8 cellular contexts compared by ENCODE assay signal in the genomic region with DNA sequence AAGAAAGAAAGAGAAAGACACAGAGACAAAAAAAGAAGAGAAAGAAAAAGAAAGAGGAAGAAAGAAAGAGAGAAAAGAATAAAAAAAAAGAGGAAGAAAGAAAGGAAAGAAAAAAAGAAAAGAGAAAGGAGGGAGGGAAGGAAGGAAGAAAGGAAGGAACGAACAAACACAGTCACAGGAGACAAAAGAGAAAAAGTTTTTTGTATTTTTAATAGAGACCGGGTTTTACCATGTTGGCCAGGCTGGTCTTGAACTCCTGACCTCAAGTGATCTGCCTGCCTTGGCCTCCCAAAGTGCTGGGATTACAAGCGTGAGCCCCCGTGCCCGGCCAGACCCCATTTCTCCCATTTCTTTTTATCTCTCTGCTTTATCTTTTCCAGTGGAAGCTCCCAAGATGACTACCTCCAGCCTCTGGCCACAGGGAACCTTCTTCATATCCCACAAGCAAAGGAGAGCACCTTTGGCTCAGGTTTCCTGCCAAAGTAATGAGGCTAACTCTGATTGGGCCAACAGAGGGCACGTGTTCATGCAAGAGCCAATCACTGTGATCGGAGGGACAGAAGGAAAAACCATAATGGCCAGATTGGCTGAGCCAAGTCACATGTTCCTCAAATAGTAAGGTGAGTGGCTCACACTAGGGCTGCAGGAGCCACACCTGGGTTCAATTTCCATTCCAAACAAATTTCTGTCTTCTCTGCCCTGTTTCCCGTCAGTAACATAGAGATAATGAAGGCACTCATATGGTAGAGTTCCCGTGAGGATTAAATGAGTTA. TPM values are rescaled to one million over a fixed set of nuclear protein-coding genes. Genes with fewer than 3 reads are reported as not detected.
DNase-seq lines count a peak whose midpoint lies in the region; ATAC-seq and TF ChIP-seq lines count a peak whose summit lies in the region.
"Not testable (repeated sequence)": the region's sequence is repeated elsewhere in the genome, so short reads cannot be mapped to it uniquely, and the experiment has no call there.

No MANE protein-coding gene starts in this region.

- peak overlapping the region; percentile 85 for H2AK5ac ChIP-seq in IMR-90 (ENCODE audit: low read depth, low read length)

- dilution Hi-C loops in IMR-90 (cut with HindIII; ENCODE audit: low sequenced_read_pairs, unreplicated experiment), result not testable (repeated sequence)

- peak overlapping the region; percentile 9 for H2AK9ac ChIP-seq in IMR-90 (replicated peaks; ENCODE audit: low read depth, low read length, poor library complexity)

- H3K27me3 ChIP-seq in IMR-90 (ENCODE audit: control insufficient read depth, insufficient read depth, low read length); esophagus muscularis mucosa; hepatocyte; psoas muscle (ENCODE audit: insufficient read depth in 3 of 3, low read length in 2 of 3); upper lobe of left lung: not testable (repeated sequence)

- not testable (repeated sequence) for BruUV-seq in IMR-90 (replicated peaks; lab: Mats Ljungman, UMichigan)

- H3K27ac ChIP-seq in IMR-90 (ENCODE audit: insufficient read depth, low read length), result not testable (repeated sequence)
- H3K27ac ChIP-seq in esophagus muscularis mucosa (replicated peaks in 1 of 4) (peak overlapping the region; percentile 51 to 79 (median 70)), hepatocyte (peak overlapping the region; percentile 12), psoas muscle (peak overlapping the region; percentile 7), upper lobe of left lung (peak overlapping the region in 3 of 4 donors; percentile 17 to 57 (median 49))

- H3K56ac ChIP-seq in IMR-90 (ENCODE audit: extremely low read depth, insufficient read depth, low read length), result not testable (repeated sequence)

- H2BK120ac ChIP-seq in IMR-90 (ENCODE audit: low read depth, low read length), result peak overlapping the region; percentile 93

- H4K8ac ChIP-seq in IMR-90 (ENCODE audit: low read depth in 2 of 2, low read length in 2 of 2), result peak overlapping the region in 1 of 2 experiments; percentile 91; a peak in 1 of 4 replicates

- peak overlapping the region; percentile 65; the same call in 1 of the 2 replicates for H4K91ac ChIP-seq in IMR-90 (ENCODE audit: insufficient read depth, low read depth, low read length)

- H3K14ac ChIP-seq in IMR-90 (replicated peaks; ENCODE audit: low read depth, low read length), result peak overlapping the region; percentile 17; the same call in 1 of the 2 replicates

- H3K9me3 ChIP-seq in IMR-90 (ENCODE audit: control insufficient read depth, insufficient read depth, low read length); esophagus muscularis mucosa; hepatocyte (ENCODE audit: low read depth); psoas muscle; upper lobe of left lung: not testable (repeated sequence)

- not testable (repeated sequence) for H4K5ac ChIP-seq in IMR-90 (ENCODE audit: low read depth, low read length)

- H3K18ac ChIP-seq in IMR-90 (ENCODE audit: low read depth, low read length), result peak overlapping the region; percentile 3; the same call in 1 of the 2 replicates

- TF ChIP-seq EP300 in esophagus muscularis mucosa (IDR thresholded peaks at IDR 0.05); upper lobe of left lung (IDR thresholded peaks at IDR 0.05): not testable (repeated sequence)

- H2BK5ac ChIP-seq in IMR-90 (ENCODE audit: low read depth, low read length, poor library complexity, severe bottlenecking), result not testable (repeated sequence)

- not testable (repeated sequence) for H3K23ac ChIP-seq in IMR-90 (ENCODE audit: low read depth, low read length)

- POLR2A ChIA-PET in IMR-90 (lab: Charles Lee; ENCODE audit: unreplicated experiment), result not testable (repeated sequence)

- not testable (repeated sequence) for H3K9ac ChIP-seq in IMR-90 (ENCODE audit: low read depth, low read length)

- intact Hi-C loops in IMR-90 (cut with micrococcal nuclease), result loop anchor here (5.0 kb wide), 2 partner anchors 208 to 228 kb away; partner anchors contain the start of gene SERTAD3
- intact Hi-C loops in esophagus muscularis mucosa (cut with DNase I); psoas muscle (cut with DNase I): not testable (repeated sequence)

- CTCF ChIA-PET in IMR-90 (lab: Yijun Ruan, JAX), result interaction anchor here (1.5 kb wide), 1 partner anchor 13 kb away, joined by 7 read pairs; no protein-coding TSS in a partner anchor

- H3K9me1 ChIP-seq in IMR-90 (ENCODE audit: insufficient read depth, low read length), result not testable (repeated sequence)

- H2BK15ac ChIP-seq in IMR-90 (ENCODE audit: low read depth, low read length), result peak overlapping the region; percentile 45; the same call in 2 of the 3 replicates

- H3K4me2 ChIP-seq in IMR-90 (ENCODE audit: low read depth, low read length); hepatocyte: not testable (repeated sequence)

- not testable (repeated sequence) for H3K79me2 ChIP-seq in hepatocyte

- 91% methylated on average over 6 of the region's 9 CpGs; no CpG with 5 or more reads in 1 of the 2 experiments for WGBS in IMR-90 (ENCODE audit: extremely low coverage in 2 of 2, insufficient read length in 1 of 2), 2 experiments
- WGBS in esophagus muscularis mucosa, result 89% methylated on average over 9 of the region's 9 CpGs
- 84% methylated on average over 9 of the region's 9 CpGs for WGBS in hepatocyte (ENCODE audit: low lambda C conversion rate, missing lambda C conversion rate)
- WGBS in psoas muscle, 3 donors, result 86 to 90% (median 88%) methylated on average over 9 of the region's 9 CpGs
- WGBS in upper lobe of left lung, 2 donors, result 91 to 93% methylated on average over 9 of the region's 9 CpGs

- not testable (repeated sequence) for TF ChIP-seq RAD21 in IMR-90 (IDR thresholded peaks at IDR 0.05; ENCODE audit: low read length)

- H3K9me2 ChIP-seq in hepatocyte (replicated peaks; ENCODE audit: insufficient read depth), result not testable (repeated sequence)

- TF ChIP-seq CTCF in IMR-90 (conservative IDR thresholded peaks at IDR 0.05; ENCODE audit: low read depth, low read length); esophagus muscularis mucosa (IDR thresholded peaks at IDR 0.05); hepatocyte (IDR thresholded peaks at IDR 0.05; ENCODE audit: poor library complexity); psoas muscle (IDR thresholded peaks at IDR 0.05); upper lobe of left lung (IDR thresholded peaks at IDR 0.05): not testable (repeated sequence)

- H2AFZ ChIP-seq in IMR-90 (replicated peaks; ENCODE audit: low read length, poor library complexity); hepatocyte: not testable (repeated sequence)

- H3K4me1 ChIP-seq in IMR-90 (ENCODE audit: control insufficient read depth, insufficient read depth, low read length) (peaks cover 12% of the 10 kb centered on the region), esophagus muscularis mucosa (peaks cover 38 to 45% (median 40%) of the 10 kb centered on the region in 4 donors), hepatocyte (ENCODE audit: insufficient read depth) (peaks cover 11% of the 10 kb centered on the region), psoas muscle (peaks cover 20% of the 10 kb centered on the region), upper lobe of left lung (peaks cover 12 to 23% (median 20%) of the 10 kb centered on the region in 4 donors)

- in situ Hi-C loops in Caki2 (cut with HindIII; ENCODE audit: low pct_unique_long_range_greater_than_20kb, low sequenced_read_pairs), result not testable (repeated sequence)
- in situ Hi-C loops in IMR-90 (cut with MboI; ENCODE audit: low sequenced_read_pairs), result loop anchor here (10.0 to 25.0 kb wide), 2 partner anchors 495 to 612 kb away; partner anchors contain the start of gene HNRNPUL1

- not testable (repeated sequence) for H3K79me1 ChIP-seq in IMR-90 (ENCODE audit: low read depth in 1 of 2, low read length in 2 of 2)

- not testable (repeated sequence) for H4K20me1 ChIP-seq in IMR-90 (ENCODE audit: insufficient read depth, low read length); hepatocyte (ENCODE audit: insufficient read depth, poor library complexity, severe bottlenecking)

- peak overlapping the region; percentile 93 for H3K4ac ChIP-seq in IMR-90 (ENCODE audit: low read depth, low read length)

- DNase-seq in Caki2 (ENCODE audit: low read depth), result peak; percentile 33
- DNase-seq in IMR-90; esophagus muscularis mucosa (ENCODE audit: extremely low spot score); hepatocyte (ENCODE audit: low spot score); psoas muscle; upper lobe of left lung: not testable (repeated sequence)
- peak; percentile 12 to 26 for DNase-seq in NCI-H524 (lab: John Stamatoyannopoulos, UW)
- peak; percentile 45 for DNase-seq in SW480 (ENCODE audit: low spot score)

- TF ChIP-seq POLR2A in IMR-90 (IDR thresholded peaks at IDR 0.05; ENCODE audit: low read depth, low read length); esophagus muscularis mucosa (IDR thresholded peaks at IDR 0.05; ENCODE audit: low read depth); upper lobe of left lung (IDR thresholded peaks at IDR 0.05): not testable (repeated sequence)

- H3K4me3 ChIP-seq in IMR-90 (ENCODE audit: insufficient read depth, low read depth, low read length); esophagus muscularis mucosa; hepatocyte; psoas muscle; upper lobe of left lung: not testable (repeated sequence)

- not testable (repeated sequence) for ATAC-seq in IMR-90 (ENCODE audit: low read depth); psoas muscle; upper lobe of left lung (ENCODE audit: low FRiP score in 2 of 2)

- H2BK20ac ChIP-seq in IMR-90 (ENCODE audit: low read depth, low read length), result peak overlapping the region; percentile 94

- H3K36me3 ChIP-seq in IMR-90 (ENCODE audit: control insufficient read depth, insufficient read depth, low read length); esophagus muscularis mucosa; hepatocyte (replicated peaks; ENCODE audit: insufficient read depth, low read depth); psoas muscle (ENCODE audit: insufficient read depth in 1 of 2, low read depth in 1 of 2); upper lobe of left lung: not testable (repeated sequence)

RNA-seq across cellular contexts. Expression of gene NUMBL, which starts 40.4 kb away (rescaled TPM):
- 22.2 and 39.0 TPM in 2 replicates for total RNA-seq in Caki2 (2014; rRNA removed; shearing (Covaris generic); ENCODE audit: low replicate concordance)
- total RNA-seq in IMR-90 (2012; rRNA removed), result 6.3 and 6.9 TPM in 2 replicates
- 29.0 and 29.8 TPM in 2 replicates for polyA plus RNA-seq in IMR-90 (2012; rRNA removed)
- polyA plus RNA-seq in IMR-90 (2012; cell fraction: cytosol; rRNA removed), result 45.8 and 88.1 TPM in 2 replicates
- 107 and 168 TPM in 2 replicates for polyA plus RNA-seq in IMR-90 (2012; cell fraction: nucleus; rRNA removed; ENCODE audit: low replicate concordance)
- total RNA-seq in esophagus muscularis mucosa, result 10 to 100 TPM; 28.2 to 51.7 (median 41.5) TPM
- 15.7 and 26.0 TPM in 2 replicates for total RNA-seq in hepatocyte
- polyA plus RNA-seq in hepatocyte, result 31.3 and 32.1 TPM in 2 replicates
- total RNA-seq in psoas muscle, result 10 to 100 TPM; 12.0 to 13.3 (median 12.9) TPM
- 1 to 10 TPM; 3.3 to 5.5 (median 4.1) TPM for polyA plus RNA-seq in psoas muscle
- total RNA-seq in upper lobe of left lung, result 100 to 1,000 TPM in 1 of 6 donors, 10 to 100 TPM in 5; 18.0 to 133 (median 23.8) TPM

RNA-seq across cellular contexts. Expression of gene LTBP4, which starts 48.9 kb away (rescaled TPM):
- total RNA-seq in Caki2 (2014; rRNA removed; shearing (Covaris generic); ENCODE audit: low replicate concordance), result 47.7 and 129 TPM in 2 replicates
- total RNA-seq in IMR-90 (2012; rRNA removed) (4.4 and 14.7 TPM in 2 replicates), esophagus muscularis mucosa (100 to 1,000 TPM; 358 to 430 (median 397) TPM), hepatocyte (45.6 and 50.2 TPM in 2 replicates), psoas muscle (10 to 100 TPM; 24.1 to 55.8 (median 44.0) TPM), upper lobe of left lung (100 to 1,000 TPM; 125 to 541 (median 401) TPM)
- polyA plus RNA-seq in IMR-90 (2012; rRNA removed) (61.6 and 70.3 TPM in 2 replicates), hepatocyte (163 and 185 TPM in 2 replicates), psoas muscle (10 to 100 TPM; 16.0 to 23.8 (median 20.6) TPM)
- polyA plus RNA-seq in IMR-90 (2012; cell fraction: cytosol; rRNA removed), result 121 and 133 TPM in 2 replicates
- 202 and 477 TPM in 2 replicates for polyA plus RNA-seq in IMR-90 (2012; cell fraction: nucleus; rRNA removed; ENCODE audit: low replicate concordance)
